Comparison of ENCODE assay signal across 1 cellular context in the genomic region with DNA sequence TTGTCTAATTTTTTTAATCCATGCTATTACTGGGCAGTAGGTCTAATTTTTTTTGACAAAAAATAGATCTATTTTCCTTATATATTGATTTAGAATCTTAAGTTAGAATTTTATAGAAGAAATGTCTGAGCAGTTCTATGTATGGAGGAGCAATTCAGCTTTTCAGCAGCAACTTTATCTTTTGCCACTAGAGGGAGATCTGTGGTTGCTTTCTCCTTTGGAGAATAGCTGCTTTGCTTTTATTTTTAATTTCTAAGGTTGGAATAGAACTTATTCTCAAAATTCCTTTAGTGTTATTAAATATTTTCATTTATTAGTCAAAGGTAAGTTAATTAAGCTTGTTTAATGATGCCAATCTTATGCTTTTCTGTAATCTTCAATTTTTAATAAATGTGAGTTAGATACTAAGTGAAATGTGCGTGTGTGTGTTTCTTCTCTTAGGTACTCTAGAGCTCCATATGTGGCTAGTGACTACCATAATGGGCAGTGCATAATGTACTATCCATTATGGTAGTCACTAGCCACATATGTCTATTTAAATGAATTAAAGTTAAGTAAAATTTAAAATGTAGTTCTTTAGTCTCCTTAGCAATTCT.
A peak's percentile ranks its signal among the peaks of the same experiment; 100 is the strongest.
TF ChIP-seq lines count a peak whose summit lies in the region.

No MANE protein-coding gene starts in this region.

TF ChIP-seq in HepG2, 621 proteins besides CTCF, POLR2A, EP300 and RAD21:
- no peak for TF ChIP-seq ZNF878 (CRISPR knock-in tag; IDR thresholded peaks at IDR 0.05)
- 0 out of 2 replicates have a peak, but pooled peaks have one; percentile 17 for TF ChIP-seq STAG1 (CRISPR knock-in tag; IDR thresholded peaks at IDR 0.05)
